In the genomic region with DNA sequence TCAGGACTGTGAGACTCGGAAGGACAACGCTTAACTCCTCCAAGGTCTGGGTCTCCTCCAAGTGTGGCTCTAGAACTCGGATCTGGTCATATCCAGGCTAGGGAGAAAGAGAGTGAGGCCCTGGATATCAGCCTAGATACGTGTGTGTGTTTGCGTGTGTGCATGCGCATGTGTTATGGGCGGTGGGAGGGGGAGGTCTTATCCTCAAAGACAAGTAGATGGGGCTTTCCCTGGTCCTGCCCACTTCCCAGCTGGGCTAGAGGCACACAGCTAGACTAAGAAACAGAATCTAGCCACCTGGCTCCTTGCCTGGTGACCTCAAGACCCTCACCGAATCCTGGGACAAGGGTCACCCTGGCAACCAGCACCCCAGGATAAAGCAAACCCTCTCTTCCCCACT, we compare ENCODE assay signal across 26 cellular contexts. TPM values are rescaled to one million over a fixed set of nuclear protein-coding genes. Genes with fewer than 3 reads are reported as not detected.
"Had no signal": no experiment of that assay in that cellular context is flagged by ENCODE, and none has a peak within 500 bp of the region (broad histone marks: within the 10 kb centered on the region; RNA-seq: fewer than 3 reads in every experiment).

No MANE protein-coding gene starts in this region.

- FAIRE-seq: astrocyte, pancreas had no signal

- H3K36me3 ChIP-seq: esophagus squamous epithelium, pancreas, spleen, uterus had no signal

- H3K4me3 ChIP-seq: esophagus squamous epithelium, pancreas, psoas muscle, spleen, testis, uterus had no signal

- ATAC-seq: pancreas, psoas muscle had no signal

- H3K9me3 ChIP-seq: esophagus squamous epithelium, pancreas, psoas muscle, spleen, testis, uterus had no signal

- H3K27me3 ChIP-seq: esophagus squamous epithelium, pancreas, testis, uterus had no signal

- H3K27ac ChIP-seq: epithelial cell of prostate, pancreas, psoas muscle, spleen, testis had no signal

- DNase-seq: activated CD4-positive, alpha-beta memory T cell treated with anti-CD3 and anti-CD28 coated beads, Interleukin-2, amount 10 ng/mL, durations not matched to agents 7 days and 5 days; activated CD4-positive, alpha-beta T cell treated with anti-CD3 and anti-CD28 coated beads, Interleukin-2, amount 10 ng/mL, durations not matched to agents 7 days and 5 days; activated CD4-positive, CD25-positive, alpha-beta regulatory T cell treated with anti-CD3 and anti-CD28 coated beads, Interleukin-2, amount 50 U/mL, for 72 hours; activated CD8-positive, alpha-beta memory T cell treated with anti-CD3 and anti-CD28 coated beads, Interleukin-2, amount 50 U/mL, for 48 hours; activated gamma-delta T cell; activated naive CD4-positive, alpha-beta T cell treated with anti-CD3 and anti-CD28 coated beads, Interleukin-2, amount 10 ng/mL, durations not matched to agents 7 days and 5 days; activated naive CD8-positive, alpha-beta T cell treated with anti-CD3 and anti-CD28 coated beads, Interleukin-2, amount 10 ng/mL, durations not matched to agents 7 days and 5 days; activated T-cell treated with anti-CD3 and anti-CD28 coated beads, Interleukin-2, amount 50 U/mL, for 24 hours; amniotic stem cell; caudate nucleus; endodermal cell; esophagus squamous epithelium; foreskin melanocyte; mammary epithelial cell; naive B cell; nucleus accumbens; pancreas; psoas muscle; spleen; stimulated activated naive CD4-positive, alpha-beta T cell treated with Interleukin-2 at 50 U/mL for 16 hours; T-helper 9 cell; testis; uterus had no signal

RNA-seq across cellular contexts. Expression of a gene that starts 13.2 kb away (rescaled TPM):
- total RNA-seq: chondrocyte had no signal
